ENCODE assay signal across 27 cellular contexts in genomic region chr14:80239631-80240030, GRCh38. TPM values are rescaled to one million over a fixed set of nuclear protein-coding genes. Genes with fewer than 3 reads are reported as not detected.
"Had no signal": no experiment of that assay in that cellular context is flagged by ENCODE, and none has a peak within 500 bp of the region (broad histone marks: within the 10 kb centered on the region; RNA-seq: fewer than 3 reads in every experiment).

No MANE protein-coding gene starts in this region.

- H3K4me3 Mint-ChIP-seq: effector memory CD8-positive, alpha-beta T cell; mesothelial cell of epicardium; naive thymus-derived CD4-positive, alpha-beta T cell; nephron; neural progenitor cell; stimulated activated naive B cell treated with anti-CD40 and anti-IgM and Interleukin-4, amounts not matched to agents 10 μg/mL and 1 μg/mL and 100 μg/mL, for 72 hours; stimulated activated naive CD8-positive, alpha-beta T cell treated with anti-CD3 and anti-CD28 coated beads, Interleukin-15, Interleukin-2, amounts not matched to agents 100 ng/mL and 50 ng/mL, for 24 hours had no signal

- H3K4me3 ChIP-seq: coronary artery, esophagus squamous epithelium, gastrocnemius medialis, left lung, mucosa of descending colon, neural progenitor cell, prostate gland, right atrium auricular region, thoracic aorta, tibial nerve, upper lobe of left lung had no signal

- H3K27me3 Mint-ChIP-seq: effector memory CD8-positive, alpha-beta T cell; naive thymus-derived CD4-positive, alpha-beta T cell; stimulated activated naive B cell treated with anti-CD40 and anti-IgM and Interleukin-4, amounts not matched to agents 10 μg/mL and 1 μg/mL and 100 μg/mL, for 72 hours; stimulated activated naive CD8-positive, alpha-beta T cell treated with anti-CD3 and anti-CD28 coated beads, Interleukin-15, Interleukin-2, amounts not matched to agents 100 ng/mL and 50 ng/mL, for 24 hours had no signal

- DNase-seq: effector memory CD8-positive, alpha-beta T cell; erythroblast; esophagus squamous epithelium; gastrocnemius medialis; head of caudate nucleus; kidney; left cardiac atrium; left lung; mesenchymal stem cell; mucosa of descending colon; naive thymus-derived CD4-positive, alpha-beta T cell; stimulated activated CD4-positive, alpha-beta T cell treated with anti-CD3 and anti-CD28 coated beads, Interleukin-15, amount 100 ng/mL, for 24 hours; stimulated activated CD4-positive, alpha-beta T cell treated with anti-CD3 and anti-CD28 coated beads, Interleukin-2, amount 100 ng/mL, for 48 hours; stimulated activated naive B cell treated with anti-CD40 and anti-IgM and Interleukin-4, amounts not matched to agents 10 μg/mL and 1 μg/mL and 100 μg/mL, for 72 hours; upper lobe of left lung had no signal

- H3K4me1 Mint-ChIP-seq: mesothelial cell of epicardium; naive thymus-derived CD4-positive, alpha-beta T cell; nephron; neural progenitor cell; stimulated activated naive B cell treated with anti-CD40 and anti-IgM and Interleukin-4, amounts not matched to agents 10 μg/mL and 1 μg/mL and 100 μg/mL, for 72 hours had no signal

- H3K27ac Mint-ChIP-seq: effector memory CD8-positive, alpha-beta T cell; mesothelial cell of epicardium; naive thymus-derived CD4-positive, alpha-beta T cell; nephron; neural progenitor cell; stimulated activated naive B cell treated with anti-CD40 and anti-IgM and Interleukin-4, amounts not matched to agents 10 μg/mL and 1 μg/mL and 100 μg/mL, for 72 hours; stimulated activated naive CD8-positive, alpha-beta T cell treated with anti-CD3 and anti-CD28 coated beads, Interleukin-15, Interleukin-2, amounts not matched to agents 100 ng/mL and 50 ng/mL, for 24 hours had no signal

- ATAC-seq: effector memory CD8-positive, alpha-beta T cell; gastrocnemius medialis; left cardiac atrium; left lung; mucosa of descending colon; naive thymus-derived CD4-positive, alpha-beta T cell; sciatic nerve; stimulated activated naive B cell treated with anti-CD40 and anti-IgM and Interleukin-4, amounts not matched to agents 10 μg/mL and 1 μg/mL and 100 μg/mL, for 72 hours had no signal

RNA-seq across cellular contexts. Expression of gene DIO2, which starts 28.3 kb away (rescaled TPM):
- total RNA-seq: dermis microvascular lymphatic vessel endothelial cell; lung microvascular endothelial cell; naive thymus-derived CD4-positive, alpha-beta T cell had no signal
